1 cellular context compared by ENCODE assay signal in the genomic region with DNA sequence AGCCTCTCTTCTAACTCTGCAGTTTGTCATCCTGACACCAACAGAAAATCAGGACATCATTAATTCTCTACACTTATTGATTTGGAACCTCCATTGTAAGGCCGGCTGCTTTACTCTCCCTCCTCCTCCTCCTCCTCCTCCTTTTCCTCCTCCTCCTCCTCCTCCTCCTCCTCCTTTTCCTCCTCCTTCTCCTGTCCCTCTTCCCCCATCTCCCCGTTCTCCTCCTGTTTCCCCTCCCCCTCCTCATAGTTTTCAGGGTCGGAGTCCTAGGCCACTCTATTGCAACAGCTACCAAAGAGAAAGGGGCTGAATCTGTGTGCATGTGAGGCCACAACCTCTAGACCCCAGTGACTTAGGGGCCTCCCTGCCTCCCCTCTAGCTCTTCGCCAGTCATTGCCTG.
TF ChIP-seq lines count a peak whose summit lies in the region.

No MANE protein-coding gene starts in this region.

TF ChIP-seq in H1, 55 proteins besides CTCF, POLR2A, EP300 and RAD21:
- TF ChIP-seq, protein P1, sequence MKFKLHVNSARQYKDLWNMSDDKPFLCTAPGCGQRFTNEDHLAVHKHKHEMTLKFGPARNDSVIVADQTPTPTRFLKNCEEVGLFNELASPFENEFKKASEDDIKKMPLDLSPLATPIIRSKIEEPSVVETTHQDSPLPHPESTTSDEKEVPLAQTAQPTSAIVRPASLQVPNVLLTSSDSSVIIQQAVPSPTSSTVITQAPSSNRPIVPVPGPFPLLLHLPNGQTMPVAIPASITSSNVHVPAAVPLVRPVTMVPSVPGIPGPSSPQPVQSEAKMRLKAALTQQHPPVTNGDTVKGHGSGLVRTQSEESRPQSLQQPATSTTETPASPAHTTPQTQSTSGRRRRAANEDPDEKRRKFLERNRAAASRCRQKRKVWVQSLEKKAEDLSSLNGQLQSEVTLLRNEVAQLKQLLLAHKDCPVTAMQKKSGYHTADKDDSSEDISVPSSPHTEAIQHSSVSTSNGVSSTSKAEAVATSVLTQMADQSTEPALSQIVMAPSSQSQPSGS (IDR thresholded peaks at IDR 0.05; ENCODE audit: low read length): no peak
- TF ChIP-seq JUND (IDR thresholded peaks at IDR 0.05; ENCODE audit: low read length): no peak
- no peak for TF ChIP-seq ZNF274 (IDR thresholded peaks at IDR 0.05; ENCODE audit: borderline replicate concordance, extremely low read depth, low read length)
TF ChIP-seq in H1: peak in this region for 0.
